ENCODE assay signal across 8 cellular contexts in the genomic region with DNA sequence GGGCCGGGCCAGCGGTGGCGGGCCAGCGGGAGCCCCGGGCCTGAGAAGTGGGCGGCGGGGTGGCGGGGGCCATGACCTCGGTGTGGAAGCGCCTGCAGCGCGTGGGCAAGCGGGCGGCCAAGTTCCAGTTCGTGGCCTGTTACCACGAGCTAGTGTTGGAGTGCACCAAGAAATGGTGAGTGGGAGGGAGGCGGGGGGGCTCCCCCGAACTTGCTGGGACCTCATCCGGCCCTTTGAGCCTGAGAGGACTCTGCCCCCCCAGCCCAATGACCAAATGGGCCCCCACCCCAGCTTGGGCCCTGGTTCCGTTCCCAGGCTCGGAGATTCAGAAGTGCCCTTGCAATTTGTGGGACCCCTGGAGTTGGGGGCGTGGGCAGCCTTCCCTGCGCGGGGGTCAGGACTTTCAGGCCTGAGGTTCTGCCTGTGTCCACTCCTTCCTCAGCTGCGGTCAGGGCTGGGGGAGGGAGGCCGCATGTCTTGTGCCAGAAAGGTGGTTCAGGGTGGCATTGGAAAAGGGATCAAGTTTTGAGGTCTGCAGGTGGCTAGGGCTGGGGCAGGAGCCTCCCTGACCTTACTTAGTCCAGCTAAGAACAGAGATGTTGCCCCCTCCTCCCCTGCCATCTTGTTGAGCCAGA. TPM values are rescaled to one million over a fixed set of nuclear protein-coding genes. Genes with fewer than 3 reads are reported as not detected.
DNase-seq lines count a peak whose midpoint lies in the region; ATAC-seq and TF ChIP-seq lines count a peak whose summit lies in the region.

No MANE protein-coding gene starts in this region.

- intact Hi-C loops in CD4-positive, alpha-beta memory T cell (cut with micrococcal nuclease): no loop called here
- intact Hi-C loops in PC-9 (cut with micrococcal nuclease; ENCODE audit: unreplicated experiment): no loop called here

- peak overlapping the region; percentile 84 to 94 (median 91) for H3K27ac Mint-ChIP-seq in CD4-positive, alpha-beta memory T cell
- no peak overlapping the region for H3K27ac Mint-ChIP-seq in endodermal cell

- POLR2A ChIA-PET in CD4-positive, alpha-beta memory T cell (lab: Charles Lee; ENCODE audit: partially characterized antibody): interaction anchor here (0.7 to 17.1 kb wide), 27 partner anchors 8 to 736 kb away, joined by 3 to 403 read pairs (median 8); a partner anchor contains a TSS
- POLR2A ChIA-PET in PC-9 (lab: Charles Lee; ENCODE audit: unreplicated experiment): interaction anchor here (0.6 to 1.0 kb wide), 5 partner anchors 17 to 154 kb away, joined by 3 to 15 read pairs (median 5); a partner anchor contains a TSS

- H3K36me3 ChIP-seq in CD4-positive, alpha-beta memory T cell (ENCODE audit: insufficient read depth, low read length): peaks cover 23% of the 10 kb centered on the region
- H3K36me3 ChIP-seq in PC-9 (ENCODE audit: low read depth): no peaks in the 10 kb centered on the region; the same call in 1 of the 2 replicates
- no peaks in the 10 kb centered on the region for H3K36me3 ChIP-seq in endodermal cell (ENCODE audit: control insufficient read depth, insufficient read depth, low read length)
- peaks cover 29% of the 10 kb centered on the region for H3K36me3 ChIP-seq in osteoblast (ENCODE audit: insufficient read depth, low read length)

- H3K27me3 ChIP-seq in CD4-positive, alpha-beta memory T cell (ENCODE audit: insufficient read depth, low read length): no peaks in the 10 kb centered on the region
- H3K27me3 ChIP-seq in PC-9 (ENCODE audit: insufficient read depth, low read depth): no peaks in the 10 kb centered on the region
- H3K27me3 ChIP-seq in endodermal cell (ENCODE audit: control insufficient read depth, insufficient read depth, low read length, poor library complexity, severe bottlenecking): peaks cover 25% of the 10 kb centered on the region
- no peaks in the 10 kb centered on the region for H3K27me3 ChIP-seq in osteoblast (ENCODE audit: insufficient read depth, low read length)

- peak overlapping the region; percentile 75 for H3K27ac ChIP-seq in CD4-positive, alpha-beta memory T cell (ENCODE audit: low read depth, low read length)
- H3K27ac ChIP-seq in PC-9 (peak overlapping the region; percentile 52), endodermal cell (ENCODE audit: low read depth, low read length) (no peak overlapping the region), osteoblast (ENCODE audit: low read depth, low read length) (peak overlapping the region; percentile 81)

- CTCF ChIA-PET in CD4-positive, alpha-beta memory T cell (lab: Charles Lee; ENCODE audit: partially characterized antibody): interaction anchor here (0.7 to 5.1 kb wide), 13 partner anchors 9 to 72 kb away, joined by 3 to 50 read pairs (median 3); a partner anchor contains a TSS
- CTCF ChIA-PET in PC-9 (lab: Charles Lee): interaction anchor here (0.6 to 0.9 kb wide), 3 partner anchors 11 to 35 kb away, joined by 3 to 12 read pairs (median 3); no protein-coding TSS in a partner anchor

- TSS peak; percentile 40 for BruUV-seq in PC-9 (replicated peaks; lab: Mats Ljungman, UMichigan)

- WGBS in endodermal cell (ENCODE audit: insufficient coverage in 1 of 2, insufficient read length in 1 of 2), 2 experiments: 47 to 49% methylated on average over 17 to 26 of the region's 26 CpGs

- H4K20me1 ChIP-seq in PC-9 (ENCODE audit: insufficient read depth) (peaks cover 7% of the 10 kb centered on the region; the same call in 1 of the 2 replicates), osteoblast (ENCODE audit: insufficient read depth, low read length) (peaks cover 32% of the 10 kb centered on the region)

- no peaks in the 10 kb centered on the region for H3K9me2 ChIP-seq in PC-9 (ENCODE audit: insufficient read depth)

- TF ChIP-seq CTCF in PC-9 (conservative IDR thresholded peaks at IDR 0.05): no peak
- TF ChIP-seq CTCF in endodermal cell (conservative IDR thresholded peaks at IDR 0.05): no peak
- TF ChIP-seq CTCF in osteoblast (IDR thresholded peaks at IDR 0.05; ENCODE audit: extremely low read depth, low read depth, low read length): no peak

- H3K36me3 Mint-ChIP-seq in CD4-positive, alpha-beta memory T cell: peaks cover 0 to 53% of the 10 kb centered on the region in 2 donors
- peaks cover 4% of the 10 kb centered on the region for H3K36me3 Mint-ChIP-seq in endodermal cell (ENCODE audit: low read depth)

- peaks cover 22 to 69% (median 47%) of the 10 kb centered on the region in 4 donors for H3K4me1 Mint-ChIP-seq in CD4-positive, alpha-beta memory T cell
- peaks cover 27% of the 10 kb centered on the region for H3K4me1 Mint-ChIP-seq in endodermal cell

- peaks cover 59% of the 10 kb centered on the region for H3K4me1 ChIP-seq in CD4-positive, alpha-beta memory T cell (ENCODE audit: insufficient read depth, low read length)
- peaks cover 51% of the 10 kb centered on the region for H3K4me1 ChIP-seq in PC-9 (replicated peaks; ENCODE audit: insufficient read depth)
- H3K4me1 ChIP-seq in endodermal cell (ENCODE audit: control insufficient read depth, insufficient read depth, low read length): peaks cover 5% of the 10 kb centered on the region
- peaks cover 48% of the 10 kb centered on the region for H3K4me1 ChIP-seq in osteoblast (ENCODE audit: insufficient read depth, low read length)

- peak overlapping the region; percentile 62 to 88 for H3K4me3 ChIP-seq in CD4-positive, alpha-beta memory T cell (ENCODE audit: low read length in 2 of 2)
- peak overlapping the region; percentile 81 for H3K4me3 ChIP-seq in PC-9
- peak overlapping the region; percentile 35 for H3K4me3 ChIP-seq in endodermal cell (ENCODE audit: low read length)
- peak overlapping the region; percentile 77 for H3K4me3 ChIP-seq in osteoblast (ENCODE audit: insufficient read depth, low read length)

- peak overlapping the region; percentile 98 for H3K4me2 ChIP-seq in PC-9
- H3K4me2 ChIP-seq in osteoblast (ENCODE audit: insufficient read depth, low read length): peak overlapping the region; percentile 91

- peaks cover 40% of the 10 kb centered on the region for H3K79me2 ChIP-seq in PC-9 (ENCODE audit: low read depth)
- H3K79me2 ChIP-seq in osteoblast (ENCODE audit: insufficient read depth, low read length): peaks cover 54% of the 10 kb centered on the region

- H3K4me3 Mint-ChIP-seq in CD4-positive, alpha-beta memory T cell: peak overlapping the region; percentile 86 to 91 (median 88)
- peak overlapping the region; percentile 97 for H3K4me3 Mint-ChIP-seq in endodermal cell

- peak overlapping the region; percentile 62; the same call in 1 of the 2 replicates for H2AFZ ChIP-seq in PC-9
- no peak overlapping the region for H2AFZ ChIP-seq in osteoblast (ENCODE audit: low read length)

- H3K27me3 Mint-ChIP-seq in CD4-positive, alpha-beta memory T cell: no peaks in the 10 kb centered on the region
- peaks cover 62% of the 10 kb centered on the region for H3K27me3 Mint-ChIP-seq in endodermal cell (ENCODE audit: insufficient read depth)

- H3K9me3 Mint-ChIP-seq in CD4-positive, alpha-beta memory T cell: no peaks in the 10 kb centered on the region
- H3K9me3 Mint-ChIP-seq in endodermal cell: no peaks in the 10 kb centered on the region

- ATAC-seq in GM21360 (IDR thresholded peaks at IDR 0.05; ENCODE audit: unreplicated experiment): no peak
- no peak for ATAC-seq in GM19395 (IDR thresholded peaks at IDR 0.05; ENCODE audit: unreplicated experiment)

- no peak for DNase-seq in CD4-positive, alpha-beta memory T cell
- DNase-seq in PC-9: no peak
- no peak for DNase-seq in endodermal cell
- DNase-seq in osteoblast (ENCODE audit: insufficient read length, low spot score, missing footprints): peak; percentile 94
- no peak for DNase-seq in HuH-7 (ENCODE audit: low spot score)
- DNase-seq in NCI-H187 (lab: John Stamatoyannopoulos, UW): no peak

- H3K9ac ChIP-seq in endodermal cell (ENCODE audit: extremely low read depth, low read length, poor library complexity, severe bottlenecking): no peak overlapping the region

- peaks cover 48% of the 10 kb centered on the region for H3F3A ChIP-seq in PC-9 (ENCODE audit: insufficient read depth, low read depth)

- no peaks in the 10 kb centered on the region for H3K9me3 ChIP-seq in CD4-positive, alpha-beta memory T cell (ENCODE audit: control insufficient read depth in 1 of 2, low read length in 2 of 2)
- H3K9me3 ChIP-seq in PC-9 (ENCODE audit: insufficient read depth, low read depth): no peaks in the 10 kb centered on the region
- no peaks in the 10 kb centered on the region for H3K9me3 ChIP-seq in endodermal cell (ENCODE audit: control insufficient read depth, low read length)
- no peaks in the 10 kb centered on the region for H3K9me3 ChIP-seq in osteoblast (ENCODE audit: low read depth, low read length)

RNA-seq across cellular contexts. Expression of a gene that starts 0.5 kb away (rescaled TPM):
- total RNA-seq in CD4-positive, alpha-beta memory T cell: 100 to 1,000 TPM; 151 to 154 TPM
- 10 to 100 TPM in 1 of 2 donors, 1 to 10 TPM in 1; 8.9 to 25.2 TPM for polyA plus RNA-seq in CD4-positive, alpha-beta memory T cell
- total RNA-seq in PC-9 (2021) (123 and 170 TPM in 2 replicates), endodermal cell (1 to 10 TPM; 6.2 to 9.8 TPM), osteoblast (43.9 and 58.6 TPM in 2 replicates)
- 7.1 TPM for polyA plus RNA-seq in endodermal cell (2013, experiment 1 of 2)
- 5.5 TPM for polyA plus RNA-seq in endodermal cell (2013, experiment 2 of 2)

RNA-seq across cellular contexts. Expression of a gene that starts 4.0 kb away (rescaled TPM):
- 10 to 100 TPM; 68.9 to 71.4 TPM for total RNA-seq in CD4-positive, alpha-beta memory T cell
- 100 to 1,000 TPM; 130 to 164 TPM for polyA plus RNA-seq in CD4-positive, alpha-beta memory T cell
- total RNA-seq in PC-9 (2021) (51.7 and 53.3 TPM in 2 replicates), endodermal cell (10 to 100 TPM; 23.3 to 24.9 TPM), osteoblast (31.5 and 36.2 TPM in 2 replicates)
- 52.4 TPM for polyA plus RNA-seq in endodermal cell (2013, experiment 1 of 2)
- polyA plus RNA-seq in endodermal cell (2013, experiment 2 of 2): 52.7 TPM

RNA-seq across cellular contexts. Expression of a gene that starts 6.1 kb away (rescaled TPM):
- total RNA-seq in CD4-positive, alpha-beta memory T cell: 10 to 100 TPM; 24.6 to 27.5 TPM
- 10 to 100 TPM; 70.1 to 74.9 TPM for polyA plus RNA-seq in CD4-positive, alpha-beta memory T cell
- total RNA-seq in PC-9 (2021): 51.4 and 53.5 TPM in 2 replicates
- 10 to 100 TPM; 32.8 to 36.5 TPM for total RNA-seq in endodermal cell
- polyA plus RNA-seq in endodermal cell (2013, experiment 1 of 2): 44.3 TPM
- 45.3 TPM for polyA plus RNA-seq in endodermal cell (2013, experiment 2 of 2)
- total RNA-seq in osteoblast: 37.1 and 42.3 TPM in 2 replicates

RNA-seq across cellular contexts. Expression of a gene that starts 18.2 kb away (rescaled TPM):
- total RNA-seq in CD4-positive, alpha-beta memory T cell: 100 to 1,000 TPM; 201 to 211 TPM
- 10 to 100 TPM in 1 of 2 donors, 1 to 10 TPM in 1; 9.0 to 23.6 TPM for polyA plus RNA-seq in CD4-positive, alpha-beta memory T cell
- total RNA-seq in PC-9 (2021): 455 and 553 TPM in 2 replicates
- 10 to 100 TPM; 19.7 to 24.2 TPM for total RNA-seq in endodermal cell
- polyA plus RNA-seq in endodermal cell (2013, experiment 1 of 2): 23.3 TPM
- polyA plus RNA-seq in endodermal cell (2013, experiment 2 of 2): 23.8 TPM
- 40.7 and 41.6 TPM in 2 replicates for total RNA-seq in osteoblast

RNA-seq across cellular contexts. Expression of a gene that starts 19.3 kb away (rescaled TPM):
- total RNA-seq in CD4-positive, alpha-beta memory T cell: 1 to 10 TPM; 1.6 to 2.7 TPM
- 1 to 10 TPM in 1 of 2 donors, not detected in 1; 1.2 TPM for polyA plus RNA-seq in CD4-positive, alpha-beta memory T cell
- total RNA-seq in PC-9 (2021) (2.1 TPM in 1 of 2 replicates, not detected in the other), endodermal cell (1 to 10 TPM in 1 of 2 donors, not detected in 1; 1.2 TPM), osteoblast (0.29 TPM in 1 of 2 replicates, not detected in the other)
- polyA plus RNA-seq in endodermal cell (2013, experiment 1 of 2): not detected
- polyA plus RNA-seq in endodermal cell (2013, experiment 2 of 2): not detected
